1 cellular context compared by ENCODE assay signal in genomic region chr12:56127888-56128668, GRCh38.
A peak's percentile ranks its signal among the peaks of the same experiment; 100 is the strongest.
TF ChIP-seq lines count a peak whose summit lies in the region.

A gene with protein sequence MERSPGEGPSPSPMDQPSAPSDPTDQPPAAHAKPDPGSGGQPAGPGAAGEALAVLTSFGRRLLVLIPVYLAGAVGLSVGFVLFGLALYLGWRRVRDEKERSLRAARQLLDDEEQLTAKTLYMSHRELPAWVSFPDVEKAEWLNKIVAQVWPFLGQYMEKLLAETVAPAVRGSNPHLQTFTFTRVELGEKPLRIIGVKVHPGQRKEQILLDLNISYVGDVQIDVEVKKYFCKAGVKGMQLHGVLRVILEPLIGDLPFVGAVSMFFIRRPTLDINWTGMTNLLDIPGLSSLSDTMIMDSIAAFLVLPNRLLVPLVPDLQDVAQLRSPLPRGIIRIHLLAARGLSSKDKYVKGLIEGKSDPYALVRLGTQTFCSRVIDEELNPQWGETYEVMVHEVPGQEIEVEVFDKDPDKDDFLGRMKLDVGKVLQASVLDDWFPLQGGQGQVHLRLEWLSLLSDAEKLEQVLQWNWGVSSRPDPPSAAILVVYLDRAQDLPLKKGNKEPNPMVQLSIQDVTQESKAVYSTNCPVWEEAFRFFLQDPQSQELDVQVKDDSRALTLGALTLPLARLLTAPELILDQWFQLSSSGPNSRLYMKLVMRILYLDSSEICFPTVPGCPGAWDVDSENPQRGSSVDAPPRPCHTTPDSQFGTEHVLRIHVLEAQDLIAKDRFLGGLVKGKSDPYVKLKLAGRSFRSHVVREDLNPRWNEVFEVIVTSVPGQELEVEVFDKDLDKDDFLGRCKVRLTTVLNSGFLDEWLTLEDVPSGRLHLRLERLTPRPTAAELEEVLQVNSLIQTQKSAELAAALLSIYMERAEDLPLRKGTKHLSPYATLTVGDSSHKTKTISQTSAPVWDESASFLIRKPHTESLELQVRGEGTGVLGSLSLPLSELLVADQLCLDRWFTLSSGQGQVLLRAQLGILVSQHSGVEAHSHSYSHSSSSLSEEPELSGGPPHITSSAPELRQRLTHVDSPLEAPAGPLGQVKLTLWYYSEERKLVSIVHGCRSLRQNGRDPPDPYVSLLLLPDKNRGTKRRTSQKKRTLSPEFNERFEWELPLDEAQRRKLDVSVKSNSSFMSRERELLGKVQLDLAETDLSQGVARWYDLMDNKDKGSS (plus strand): TSS chr12:56128267. CDS start chr12:56128320, 53 bp downstream.

TF ChIP-seq in HepG2, 621 proteins besides CTCF, POLR2A, EP300 and RAD21 (continued from another document and continues in another):
- TF ChIP-seq, protein P1, sequence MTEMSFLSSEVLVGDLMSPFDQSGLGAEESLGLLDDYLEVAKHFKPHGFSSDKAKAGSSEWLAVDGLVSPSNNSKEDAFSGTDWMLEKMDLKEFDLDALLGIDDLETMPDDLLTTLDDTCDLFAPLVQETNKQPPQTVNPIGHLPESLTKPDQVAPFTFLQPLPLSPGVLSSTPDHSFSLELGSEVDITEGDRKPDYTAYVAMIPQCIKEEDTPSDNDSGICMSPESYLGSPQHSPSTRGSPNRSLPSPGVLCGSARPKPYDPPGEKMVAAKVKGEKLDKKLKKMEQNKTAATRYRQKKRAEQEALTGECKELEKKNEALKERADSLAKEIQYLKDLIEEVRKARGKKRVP (CRISPR knock-in tag; IDR thresholded peaks at IDR 0.05) = 0 out of 4 replicates have a peak, but pooled peaks of 1 of the 2 experiments have one; percentile 17
- TF ChIP-seq ZNF276 (CRISPR knock-in tag; IDR thresholded peaks at IDR 0.05; ENCODE audit: low read depth) (0 out of 2 replicates have a peak, but pooled peaks have one; percentile 37), REPIN1 (CRISPR knock-in tag; IDR thresholded peaks at IDR 0.05; ENCODE audit: borderline replicate concordance, low read depth) (no peak), RFX5 (IDR thresholded peaks at IDR 0.05; ENCODE audit: low read depth, low read length) (0 out of 2 replicates have a peak, but pooled peaks have one; percentile 34), ZNF563 (CRISPR knock-in tag; IDR thresholded peaks at IDR 0.05) (peak; percentile 12; the same call in 1 of the 2 replicates), NPAS2 (CRISPR knock-in tag; IDR thresholded peaks at IDR 0.05; ENCODE audit: borderline replicate concordance) (peak; percentile 46; the same call in 1 of the 2 replicates), TOPORS (CRISPR knock-in tag; IDR thresholded peaks at IDR 0.05) (0 out of 2 replicates have a peak, but pooled peaks have one; percentile 21), ZFP90 (CRISPR knock-in tag; IDR thresholded peaks at IDR 0.05; ENCODE audit: borderline replicate concordance) (peak; percentile 51; the same call in 1 of the 2 replicates), ZNF891 (CRISPR knock-in tag; IDR thresholded peaks at IDR 0.05) (peak; percentile 76; the same call in 1 of the 2 replicates), SP4 (CRISPR knock-in tag; IDR thresholded peaks at IDR 0.05) (peak; percentile 96), ZNF281 (CRISPR knock-in tag; IDR thresholded peaks at IDR 0.05; ENCODE audit: borderline replicate concordance) (peak; percentile 43; the same call in 1 of the 2 replicates), BCL3 (CRISPR knock-in tag; IDR thresholded peaks at IDR 0.05) (peak; percentile 65; the same call in 1 of the 2 replicates), SIN3A (IDR thresholded peaks at IDR 0.05; ENCODE audit: borderline replicate concordance, low read depth, low read length) (peak; percentile 26; the same call in 1 of the 2 replicates), SUZ12 (IDR thresholded peaks at IDR 0.05; ENCODE audit: low read depth, low read length) (no peak), DR1 (CRISPR knock-in tag; IDR thresholded peaks at IDR 0.05) (peak; percentile 67; the same call in 1 of the 2 replicates), KLF12 (CRISPR knock-in tag; IDR thresholded peaks at IDR 0.05; ENCODE audit: borderline replicate concordance) (peak; percentile 85), IRF2 (CRISPR knock-in tag; IDR thresholded peaks at IDR 0.05) (peak; percentile 64; the same call in 1 of the 2 replicates), ZBTB20 (CRISPR knock-in tag; IDR thresholded peaks at IDR 0.05; ENCODE audit: borderline replicate concordance, low read depth) (peak; percentile 19; the same call in 1 of the 2 replicates), HNRNPL (IDR thresholded peaks at IDR 0.05; ENCODE audit: low read depth, low read length) (0 out of 2 replicates have a peak, but pooled peaks have one; percentile 70), ATRX (CRISPR knock-in tag; IDR thresholded peaks at IDR 0.05; ENCODE audit: borderline replicate concordance) (no peak), CREM (IDR thresholded peaks at IDR 0.05) (peak; percentile 87), CREM (CRISPR knock-in tag; IDR thresholded peaks at IDR 0.05) (no peak; the same call in 1 of the 2 replicates), ZBTB21 (CRISPR knock-in tag; IDR thresholded peaks at IDR 0.05) (peak; percentile 88), ZFY (CRISPR knock-in tag; IDR thresholded peaks at IDR 0.05) (peak; percentile 76), TBX2 (CRISPR knock-in tag; IDR thresholded peaks at IDR 0.05; ENCODE audit: borderline replicate concordance) (peak; percentile 41; the same call in 1 of the 2 replicates), ZSCAN21 (CRISPR knock-in tag; IDR thresholded peaks at IDR 0.05; ENCODE audit: borderline replicate concordance) (peak; percentile 74; the same call in 1 of the 2 replicates), NCOR1 (IDR thresholded peaks at IDR 0.05; ENCODE audit: borderline replicate concordance, low read length) (no peak; the same call in 1 of the 2 replicates), SIN3B (IDR thresholded peaks at IDR 0.05; ENCODE audit: low read length) (no peak), ZNF777 (CRISPR knock-in tag; IDR thresholded peaks at IDR 0.05) (peak; percentile 73; the same call in 1 of the 2 replicates), ZNF383 (CRISPR knock-in tag; IDR thresholded peaks at IDR 0.05; ENCODE audit: borderline replicate concordance) (0 out of 2 replicates have a peak, but pooled peaks have one; percentile 13), TEF (CRISPR knock-in tag; IDR thresholded peaks at IDR 0.05) (peak; percentile 46; the same call in 1 of the 2 replicates), NR2C2 (CRISPR knock-in tag; IDR thresholded peaks at IDR 0.05; ENCODE audit: borderline replicate concordance) (peak; percentile 3; the same call in 1 of the 2 replicates), TAF1 (CRISPR knock-in tag; IDR thresholded peaks at IDR 0.05) (peak; percentile 81), RBAK (CRISPR knock-in tag; IDR thresholded peaks at IDR 0.05) (no peak), ZNF543 (CRISPR knock-in tag; IDR thresholded peaks at IDR 0.05) (peak; percentile 65), UBTF (CRISPR knock-in tag; IDR thresholded peaks at IDR 0.05) (peak; percentile 60; the same call in 1 of the 2 replicates), SP5 (CRISPR knock-in tag; IDR thresholded peaks at IDR 0.05; ENCODE audit: borderline replicate concordance, low read depth) (peak; percentile 53; the same call in 1 of the 2 replicates), FOSL2 (CRISPR knock-in tag; IDR thresholded peaks at IDR 0.05) (peak; percentile 47; the same call in 1 of the 2 replicates)
- TF ChIP-seq, protein P2, sequence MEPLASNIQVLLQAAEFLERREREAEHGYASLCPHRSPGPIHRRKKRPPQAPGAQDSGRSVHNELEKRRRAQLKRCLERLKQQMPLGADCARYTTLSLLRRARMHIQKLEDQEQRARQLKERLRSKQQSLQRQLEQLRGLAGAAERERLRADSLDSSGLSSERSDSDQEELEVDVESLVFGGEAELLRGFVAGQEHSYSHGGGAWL (CRISPR knock-in tag; IDR thresholded peaks at IDR 0.05) = 0 out of 2 replicates have a peak, but pooled peaks have one; percentile 37
- TF ChIP-seq, protein P3, sequence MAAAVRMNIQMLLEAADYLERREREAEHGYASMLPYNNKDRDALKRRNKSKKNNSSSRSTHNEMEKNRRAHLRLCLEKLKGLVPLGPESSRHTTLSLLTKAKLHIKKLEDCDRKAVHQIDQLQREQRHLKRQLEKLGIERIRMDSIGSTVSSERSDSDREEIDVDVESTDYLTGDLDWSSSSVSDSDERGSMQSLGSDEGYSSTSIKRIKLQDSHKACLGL (CRISPR knock-in tag; IDR thresholded peaks at IDR 0.05) = no peak
- TF ChIP-seq, protein P4, sequence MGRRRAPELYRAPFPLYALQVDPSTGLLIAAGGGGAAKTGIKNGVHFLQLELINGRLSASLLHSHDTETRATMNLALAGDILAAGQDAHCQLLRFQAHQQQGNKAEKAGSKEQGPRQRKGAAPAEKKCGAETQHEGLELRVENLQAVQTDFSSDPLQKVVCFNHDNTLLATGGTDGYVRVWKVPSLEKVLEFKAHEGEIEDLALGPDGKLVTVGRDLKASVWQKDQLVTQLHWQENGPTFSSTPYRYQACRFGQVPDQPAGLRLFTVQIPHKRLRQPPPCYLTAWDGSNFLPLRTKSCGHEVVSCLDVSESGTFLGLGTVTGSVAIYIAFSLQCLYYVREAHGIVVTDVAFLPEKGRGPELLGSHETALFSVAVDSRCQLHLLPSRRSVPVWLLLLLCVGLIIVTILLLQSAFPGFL (CRISPR knock-in tag; IDR thresholded peaks at IDR 0.05) = no peak
